Comparison of ENCODE assay signal across 19 cellular contexts in genomic region chr1:11566042-11566825, GRCh38.
DNase-seq lines count a peak whose midpoint lies in the region; TF ChIP-seq lines count a peak whose summit lies in the region.
"Had no signal": no experiment of that assay in that cellular context is flagged by ENCODE, and none has a peak within 500 bp of the region (broad histone marks: within the 10 kb centered on the region; RNA-seq: fewer than 3 reads in every experiment).

No MANE protein-coding gene starts in this region.

- H2AFZ ChIP-seq in KMS-11 (ENCODE audit: low read depth) (no peak overlapping the region), neural cell (ENCODE audit: low read depth, low read length) (no peak overlapping the region), H9 (ENCODE audit: low read length) (no peak overlapping the region)

- no peaks in the 10 kb centered on the region for H3K9me2 ChIP-seq in neural cell (ENCODE audit: insufficient read depth, low read length)
- H3K9me2 ChIP-seq: SK-N-SH had no signal

- no peak overlapping the region for H4K8ac ChIP-seq in H9 (replicated peaks; ENCODE audit: insufficient read length, low read depth, low read length)

- no peak overlapping the region for H3K9ac ChIP-seq in BLaER1
- no peak overlapping the region for H3K9ac ChIP-seq in KMS-11
- H3K9ac ChIP-seq in NT2/D1 (ENCODE audit: insufficient read length, low read depth): no peak overlapping the region
- peak overlapping the region; percentile 23 for H3K9ac ChIP-seq in neural cell (ENCODE audit: low read length)
- no peak overlapping the region for H3K9ac ChIP-seq in H9 (ENCODE audit: extremely low read depth, insufficient read length, low read length)
- H3K9ac ChIP-seq: SK-N-SH had no signal

- H4K20me1 ChIP-seq in BLaER1: no peaks in the 10 kb centered on the region
- no peaks in the 10 kb centered on the region for H4K20me1 ChIP-seq in KMS-11 (ENCODE audit: insufficient read depth)
- H4K20me1 ChIP-seq in neural cell (ENCODE audit: insufficient read depth): no peaks in the 10 kb centered on the region
- H4K20me1 ChIP-seq in H9 (ENCODE audit: control insufficient read depth, insufficient read depth, insufficient read length): no peaks in the 10 kb centered on the region

- no peaks in the 10 kb centered on the region; a peak in 1 of 5 replicates for H3K9me3 Mint-ChIP-seq in H9

- H4K91ac ChIP-seq in H9 (ENCODE audit: insufficient read length, low read depth, low read length): no peak overlapping the region

- H3K23me2 ChIP-seq in H9 (ENCODE audit: insufficient read length, low read depth, low read length, poor library complexity, severe bottlenecking): no peaks in the 10 kb centered on the region

- no peak overlapping the region for H2BK12ac ChIP-seq in H9 (ENCODE audit: insufficient read length, low read depth, low read length)

- H3K27ac ChIP-seq in BLaER1: no peak overlapping the region
- peak overlapping the region; percentile 64; the same call in 1 of the 2 replicates for H3K27ac ChIP-seq in KMS-11
- no peak overlapping the region for H3K27ac ChIP-seq in neural cell (ENCODE audit: low read length)
- H3K27ac ChIP-seq in H9 (ENCODE audit: insufficient read length, low read depth, low read length): no peak overlapping the region
- H3K27ac ChIP-seq: C4-2B had no signal

- H3K4me3 ChIP-seq in BLaER1 (no peak overlapping the region), KMS-11 (IDR thresholded peaks at IDR 0.05; ENCODE audit: insufficient read depth, low read depth, low read length) (no peak overlapping the region), NT2/D1 (ENCODE audit: insufficient read length, low read depth) (peak overlapping the region; percentile 3), neural cell (ENCODE audit: low read length) (no peak overlapping the region)
- H3K4me3 ChIP-seq: HAP-1, MG63 had no signal

- no peaks in the 10 kb centered on the region for H3K79me1 ChIP-seq in H9 (ENCODE audit: insufficient read depth, low read depth, low read length, poor library complexity, severe bottlenecking)

- WGBS in H9 (ENCODE audit: extremely low coverage, insufficient read length, low lambda C conversion rate): no CpG with 5 or more reads among the region's 14 CpGs

- no peak overlapping the region for H3K18ac ChIP-seq in H9 (ENCODE audit: insufficient read length, low read depth, low read length)

- H2BK20ac ChIP-seq in H9 (ENCODE audit: low read depth, low read length, poor library complexity, severe bottlenecking): no peak overlapping the region

- no peaks in the 10 kb centered on the region; a peak in 1 of 7 replicates for H3K36me3 Mint-ChIP-seq in H9 (ENCODE audit: insufficient read depth in 1 of 3, low read depth in 3 of 3)

- no peak overlapping the region for H3K14ac ChIP-seq in H9 (ENCODE audit: insufficient read depth, low read length)

- H3K36me3 ChIP-seq in BLaER1 (no peaks in the 10 kb centered on the region), KMS-11 (ENCODE audit: insufficient read depth) (no peaks in the 10 kb centered on the region), NT2/D1 (ENCODE audit: insufficient read depth, insufficient read length, low read length) (no peaks in the 10 kb centered on the region), neural cell (ENCODE audit: insufficient read depth, low read length) (no peaks in the 10 kb centered on the region)
- H3K36me3 ChIP-seq: HAP-1, MG63 had no signal

- H3K27me3 ChIP-seq in BLaER1 (no peaks in the 10 kb centered on the region), KMS-11 (ENCODE audit: insufficient read depth, low read depth) (no peaks in the 10 kb centered on the region; the same call in 1 of the 2 replicates), NT2/D1 (ENCODE audit: insufficient read depth, insufficient read length) (no peaks in the 10 kb centered on the region), neural cell (ENCODE audit: insufficient read depth, low read depth, low read length) (no peaks in the 10 kb centered on the region), H9 (ENCODE audit: insufficient read depth, low read length) (no peaks in the 10 kb centered on the region)

- no peak for TF ChIP-seq EP300 in neural cell (conservative IDR thresholded peaks at IDR 0.05; ENCODE audit: poor library complexity, severe bottlenecking)

- no peak overlapping the region for H2BK15ac ChIP-seq in H9 (ENCODE audit: low read depth, low read length)

- no peak for TF ChIP-seq RAD21 in neural cell (conservative IDR thresholded peaks at IDR 0.05)

- no peak for TF ChIP-seq CTCF in KMS-11 (conservative IDR thresholded peaks at IDR 0.05; ENCODE audit: low read depth, low read length)
- TF ChIP-seq CTCF in neural cell (IDR thresholded peaks at IDR 0.05; ENCODE audit: poor library complexity, severe bottlenecking): no peak
- TF ChIP-seq CTCF in H9 (conservative IDR thresholded peaks at IDR 0.05): no peak

- H4K5ac ChIP-seq in H9 (ENCODE audit: insufficient read length, low read depth, low read length): no peak overlapping the region

- no peak overlapping the region for H3T11ph ChIP-seq in H9 (ENCODE audit: low read length)

- H3K23ac ChIP-seq in H9 (ENCODE audit: insufficient read length, low read depth, low read length): no peak overlapping the region

- H3K4me3 Mint-ChIP-seq in H9: no peak overlapping the region

- peaks cover 66% of the 10 kb centered on the region for H3K4me1 ChIP-seq in BLaER1
- H3K4me1 ChIP-seq in KMS-11 (ENCODE audit: low read depth, poor library complexity, severe bottlenecking): peaks cover 96% of the 10 kb centered on the region
- peaks cover 31% of the 10 kb centered on the region for H3K4me1 ChIP-seq in NT2/D1 (ENCODE audit: insufficient read depth, insufficient read length)
- H3K4me1 ChIP-seq in H9 (ENCODE audit: insufficient read depth, low read length): no peaks in the 10 kb centered on the region
- H3K4me1 ChIP-seq: HAP-1 had no signal

- H3F3A ChIP-seq in neural cell (ENCODE audit: insufficient read depth, low read length, poor library complexity, severe bottlenecking): no peaks in the 10 kb centered on the region

- no peak overlapping the region for H3K56ac ChIP-seq in H9 (ENCODE audit: insufficient read length, low read depth, low read length)

- H3K4me2 ChIP-seq in BLaER1 (0 out of 2 replicates have a peak overlapping the region, but pooled peaks have one; percentile 3), KMS-11 (peak overlapping the region; percentile 44; the same call in 1 of the 2 replicates), neural cell (ENCODE audit: low read length) (no peak overlapping the region), H9 (ENCODE audit: insufficient read depth, insufficient read length, low read length) (no peak overlapping the region)
- H3K4me2 ChIP-seq: SK-N-SH had no signal

- no peaks in the 10 kb centered on the region for H3K79me2 ChIP-seq in KMS-11 (ENCODE audit: insufficient read depth, low read depth)
- no peaks in the 10 kb centered on the region for H3K79me2 ChIP-seq in neural cell (replicated peaks; ENCODE audit: insufficient read depth, low read length)
- H3K79me2 ChIP-seq in H9 (ENCODE audit: insufficient read depth, low read length): no peaks in the 10 kb centered on the region

- H2AK5ac ChIP-seq in H9 (ENCODE audit: insufficient read length, low read length): no peak overlapping the region

- H3K27me3 Mint-ChIP-seq in H9 (ENCODE audit: low read depth): no peaks in the 10 kb centered on the region; the same call in 1 of the 2 replicates

- peaks cover 24 to 37% of the 10 kb centered on the region in 2 experiments for H3K4me1 Mint-ChIP-seq in H9

- H2BK120ac ChIP-seq in H9 (ENCODE audit: low read depth, low read length, poor library complexity, severe bottlenecking): no peak overlapping the region

- H3K4ac ChIP-seq in H9 (ENCODE audit: low read depth, low read length): no peak overlapping the region

- H3K9me3 ChIP-seq in BLaER1 (no peaks in the 10 kb centered on the region), NT2/D1 (ENCODE audit: insufficient read depth, low read length) (no peaks in the 10 kb centered on the region), neural cell (ENCODE audit: low read length) (no peaks in the 10 kb centered on the region), H9 (ENCODE audit: control insufficient read depth, low read depth, low read length) (no peaks in the 10 kb centered on the region)
- H3K9me3 ChIP-seq: HAP-1, MG63, SK-N-SH had no signal

- no peak overlapping the region for H3K27ac Mint-ChIP-seq in H9

- DNase-seq in NT2/D1 (ENCODE audit: low read depth, low spot score) (no peak), CD1c-positive myeloid dendritic cell (ENCODE audit: extremely low spot score) (no peak), H9 (no peak), NCI-H2081 treated with DMSO at 0.1 percent for 48 hours (lab: John Stamatoyannopoulos, UW) (no peak)
- DNase-seq: AML-193; IMR-90; MG63; NCI-H1092; NCI-H1436; NCI-H187 treated with DMSO at 0.1 percent for 48 hours; NCI-H748 treated with DMSO at 0.1 percent for 48 hours; NK-92 treated with Interleukin-12 subunit alpha and Interleukin-12 subunit beta, amount 100 ng/mL, for 24 hours; SIG-M5; SK-N-SH had no signal

- H2BK5ac ChIP-seq in H9 (ENCODE audit: insufficient read length, low read length): no peak overlapping the region

TF ChIP-seq in neural cell, 6 proteins besides CTCF, POLR2A, EP300 and RAD21 (continues in another document):
- no peak for TF ChIP-seq MXI1 (conservative IDR thresholded peaks at IDR 0.05; ENCODE audit: poor library complexity, severe bottlenecking)
- no peak for TF ChIP-seq SMC3 (conservative IDR thresholded peaks at IDR 0.05; ENCODE audit: poor library complexity)
- no peak for TF ChIP-seq REST (IDR thresholded peaks at IDR 0.05; ENCODE audit: borderline replicate concordance)
- TF ChIP-seq POLR2AphosphoS5 (IDR thresholded peaks at IDR 0.05): no peak

Comparison
In these comparisons a context has a peak if more than half of its experiments do, and no peak if none do; other contexts are left out.
1. H3K4me2 ChIP-seq: peak in BLaER1 (single experiment) and KMS-11 (single experiment); none in neural cell (single experiment) and H9 (single experiment).